13 cellular contexts compared by ENCODE assay signal in the genomic region with DNA sequence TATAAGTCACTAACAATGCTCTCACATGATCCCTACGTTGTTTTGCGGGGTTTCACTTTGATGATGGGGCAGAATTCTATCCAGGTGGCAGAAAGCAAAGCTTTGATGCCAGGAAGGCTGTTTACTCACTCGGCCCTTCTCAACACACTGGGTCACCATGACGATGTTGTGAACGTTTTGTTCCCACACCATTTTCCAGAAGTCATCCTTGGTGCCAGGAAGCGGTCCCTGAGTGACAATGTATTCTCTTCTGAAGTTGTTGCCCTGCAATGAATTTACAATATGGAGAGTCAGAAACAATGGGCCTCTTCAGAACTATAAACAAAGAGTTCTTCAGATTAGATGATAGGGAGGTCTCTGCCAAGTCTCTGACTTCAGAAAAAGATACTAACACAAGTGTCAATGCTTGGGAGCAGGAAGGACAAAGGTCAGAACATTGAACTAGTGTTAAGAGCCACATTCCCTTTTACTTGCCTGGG.
DNase-seq lines count a peak whose midpoint lies in the region; ATAC-seq and TF ChIP-seq lines count a peak whose summit lies in the region.
"Had no signal": no experiment of that assay in that cellular context is flagged by ENCODE, and none has a peak within 500 bp of the region (broad histone marks: within the 10 kb centered on the region; RNA-seq: fewer than 3 reads in every experiment).

No MANE protein-coding gene starts in this region.

- H3K9me3 ChIP-seq in liver (ENCODE audit: control insufficient read depth in 4 of 4, low read length in 3 of 4), result no peaks in the 10 kb centered on the region
- H3K9me3 ChIP-seq in gastrocnemius medialis, result no peaks in the 10 kb centered on the region
- H3K9me3 ChIP-seq: BLaER1 treated with 17β-estradiol and CSF1 and Interleukin-3, amounts not matched to agents 10 nM and 100 nM had no signal

- H3K4me1 ChIP-seq in liver (ENCODE audit: control insufficient read depth in 4 of 4, insufficient read depth in 4 of 4, low read length in 3 of 4), result no peaks in the 10 kb centered on the region
- H3K4me1 ChIP-seq in gastrocnemius medialis, result no peaks in the 10 kb centered on the region

- H3K27me3 Mint-ChIP-seq in natural killer cell (ENCODE audit: low read depth in 2 of 2) (no peaks in the 10 kb centered on the region), osteocyte (ENCODE audit: unreplicated experiment) (peaks cover 4% of the 10 kb centered on the region)

- TF ChIP-seq POLR2A in gastrocnemius medialis (IDR thresholded peaks at IDR 0.05), result no peak

- H3K36me3 ChIP-seq in liver (ENCODE audit: control insufficient read depth in 4 of 4, insufficient read depth in 3 of 4, low read depth in 1 of 4, low read length in 3 of 4) (no peaks in the 10 kb centered on the region), gastrocnemius medialis (no peaks in the 10 kb centered on the region)
- H3K36me3 ChIP-seq: BLaER1 treated with 17β-estradiol and CSF1 and Interleukin-3, amounts not matched to agents 10 nM and 100 nM had no signal

- H3K4me3 Mint-ChIP-seq in natural killer cell, result no peak overlapping the region
- H3K4me3 Mint-ChIP-seq in osteocyte (ENCODE audit: unreplicated experiment), result no peak overlapping the region
- H3K4me3 Mint-ChIP-seq: activated naive CD8-positive, alpha-beta T cell treated with anti-CD3 and anti-CD28 coated beads for 36 hours had no signal

- no peak overlapping the region for H3K4me3 ChIP-seq in liver (ENCODE audit: low read depth in 1 of 3, low read length in 3 of 3)
- no peak overlapping the region for H3K4me3 ChIP-seq in gastrocnemius medialis
- H3K4me3 ChIP-seq: BLaER1 treated with 17β-estradiol and CSF1 and Interleukin-3, amounts not matched to agents 10 nM and 100 nM had no signal

- H3K36me3 Mint-ChIP-seq in natural killer cell, result no peaks in the 10 kb centered on the region
- no peaks in the 10 kb centered on the region for H3K36me3 Mint-ChIP-seq in osteocyte (ENCODE audit: unreplicated experiment)
- H3K36me3 Mint-ChIP-seq: activated naive CD8-positive, alpha-beta T cell treated with anti-CD3 and anti-CD28 coated beads for 36 hours had no signal

- ATAC-seq in gastrocnemius medialis (peak; percentile 66 to 69), natural killer cell (no peak)

- WGBS in liver, result 65% methylated on average over 6 of the region's 6 CpGs

- H3K27ac ChIP-seq in liver (ENCODE audit: low read depth in 1 of 2, low read length in 2 of 2), result no peak overlapping the region
- H3K27ac ChIP-seq in gastrocnemius medialis, result peak overlapping the region; percentile 55 to 74 (median 72)
- H3K27ac ChIP-seq: BLaER1 treated with 17β-estradiol and CSF1 and Interleukin-3, amounts not matched to agents 10 nM and 100 nM had no signal

- no peak for TF ChIP-seq RAD21 in liver (IDR thresholded peaks at IDR 0.05)

- in situ Hi-C loops in gastrocnemius medialis (cut with MboI; ENCODE audit: low sequenced_read_pairs in 4 of 4), result no loop called here

- DNase-seq in NCI-H1105 (lab: John Stamatoyannopoulos, UW) (peak; percentile 9), dermis microvascular lymphatic vessel endothelial cell (ENCODE audit: low read depth in 2 of 2) (peak; percentile 30 to 74), gastrocnemius medialis (no peak), natural killer cell (no peak), osteocyte (ENCODE audit: extremely low spot score, unreplicated experiment) (no peak), cerebellar cortex (ENCODE audit: low spot score) (no peak), DMS 273 (lab: John Stamatoyannopoulos, UW; ENCODE audit: unreplicated experiment) (no peak)
- DNase-seq: activated naive CD8-positive, alpha-beta T cell treated with anti-CD3 and anti-CD28 coated beads for 36 hours; GDM1; Karpas-422; T-helper 9 cell had no signal

- no peak overlapping the region for H3K27ac Mint-ChIP-seq in natural killer cell
- H3K27ac Mint-ChIP-seq in osteocyte (ENCODE audit: unreplicated experiment), result no peak overlapping the region
- H3K27ac Mint-ChIP-seq: activated naive CD8-positive, alpha-beta T cell treated with anti-CD3 and anti-CD28 coated beads for 36 hours had no signal

- H3K27me3 ChIP-seq in liver (ENCODE audit: control insufficient read depth in 4 of 4, insufficient read depth in 4 of 4, low read length in 3 of 4) (no peaks in the 10 kb centered on the region), gastrocnemius medialis (no peaks in the 10 kb centered on the region)
- H3K27me3 ChIP-seq: BLaER1 treated with 17β-estradiol and CSF1 and Interleukin-3, amounts not matched to agents 10 nM and 100 nM had no signal

- no peaks in the 10 kb centered on the region for H3K9me3 Mint-ChIP-seq in natural killer cell
- H3K9me3 Mint-ChIP-seq in osteocyte (ENCODE audit: unreplicated experiment), result peaks cover 5% of the 10 kb centered on the region
- H3K9me3 Mint-ChIP-seq: activated naive CD8-positive, alpha-beta T cell treated with anti-CD3 and anti-CD28 coated beads for 36 hours had no signal

- TF ChIP-seq CTCF in liver (IDR thresholded peaks at IDR 0.05; ENCODE audit: low read depth, low read length, missing input control) (no peak), gastrocnemius medialis (IDR thresholded peaks at IDR 0.05 in 4 of 5, conservative IDR thresholded peaks at IDR 0.05 in 1 of 5) (no peak), natural killer cell (IDR thresholded peaks at IDR 0.05) (no peak), osteocyte (IDR thresholded peaks at IDR 0.05) (no peak)

- intact Hi-C loops in gastrocnemius medialis (cut with DNase I; ENCODE audit: low total_unique reads) (no loop called here), natural killer cell (cut with micrococcal nuclease) (no loop called here)

- H3K9ac ChIP-seq in liver (ENCODE audit: low read depth in 1 of 2, low read length in 2 of 2), result no peak overlapping the region
- H3K9ac ChIP-seq: BLaER1 treated with 17β-estradiol and CSF1 and Interleukin-3, amounts not matched to agents 10 nM and 100 nM had no signal

- no peaks in the 10 kb centered on the region for H3K4me1 Mint-ChIP-seq in natural killer cell
- H3K4me1 Mint-ChIP-seq in osteocyte (ENCODE audit: unreplicated experiment), result no peaks in the 10 kb centered on the region
- H3K4me1 Mint-ChIP-seq: activated naive CD8-positive, alpha-beta T cell treated with anti-CD3 and anti-CD28 coated beads for 36 hours had no signal

TF ChIP-seq in liver, 16 proteins besides CTCF, POLR2A, EP300 and RAD21:
- TF ChIP-seq ATF3 (IDR thresholded peaks at IDR 0.05), result no peak
- TF ChIP-seq EGR1 (IDR thresholded peaks at IDR 0.05; ENCODE audit: low read depth in 2 of 2), result no peak
- TF ChIP-seq SP1 (IDR thresholded peaks at IDR 0.05), result peak; percentile 46
- TF ChIP-seq NR2F2 (IDR thresholded peaks at IDR 0.05), result peak; percentile 94

Comparison
In these comparisons a context has a peak if more than half of its experiments do, and no peak if none do; other contexts are left out.
1. DNase-seq: peak in NCI-H1105 (single experiment) and dermis microvascular lymphatic vessel endothelial cell (2 of 2); none in gastrocnemius medialis (0 of 2), natural killer cell (single experiment), osteocyte (single experiment), cerebellar cortex (single experiment) and DMS 273 (single experiment).
2. H3K27ac ChIP-seq: peak in gastrocnemius medialis (4 of 4); none in liver (0 of 2).
3. ATAC-seq: peak in gastrocnemius medialis (2 of 2); none in natural killer cell (0 of 3).